8 cellular contexts compared by ENCODE assay signal in genomic region chr12:93570552-93571359, GRCh38. TPM values are rescaled to one million over a fixed set of nuclear protein-coding genes. Genes with fewer than 3 reads are reported as not detected.
A peak's percentile ranks its signal among the peaks of the same experiment; 100 is the strongest.
DNase-seq lines count a peak whose midpoint lies in the region; ATAC-seq and TF ChIP-seq lines count a peak whose summit lies in the region.

No MANE protein-coding gene starts in this region.

- H3K27me3 ChIP-seq in ACC112 (ENCODE audit: insufficient read depth, low read length) (no peaks in the 10 kb centered on the region), kidney epithelial cell (ENCODE audit: control insufficient read depth, insufficient read depth, low read length) (peaks cover 10% of the 10 kb centered on the region)

- H3K4me1 ChIP-seq in ACC112 (ENCODE audit: control insufficient read depth, insufficient read depth, low read length, unreplicated experiment) = no peaks in the 10 kb centered on the region

- H3K79me2 ChIP-seq in ACC112 (ENCODE audit: control insufficient read depth, insufficient read depth, low read length, unreplicated experiment) = no peaks in the 10 kb centered on the region

- peak overlapping the region; percentile 90 for H3K4me3 ChIP-seq in ACC112 (ENCODE audit: low read depth, low read length)
- H3K4me3 ChIP-seq in kidney epithelial cell (ENCODE audit: low read depth, low read length) = peak overlapping the region; percentile 75

- no peak for TF ChIP-seq CTCF in kidney epithelial cell (IDR thresholded peaks at IDR 0.05; ENCODE audit: insufficient read depth, low read length, poor library complexity, severe bottlenecking)

- H3K27ac ChIP-seq in ACC112 (ENCODE audit: low read depth, low read length) = peak overlapping the region; percentile 39; the same call in 1 of the 2 replicates

- H2AFZ ChIP-seq in ACC112 (ENCODE audit: low read length, unreplicated experiment) = peak overlapping the region; percentile 82

- ATAC-seq in GM18520 (IDR thresholded peaks at IDR 0.05; ENCODE audit: unreplicated experiment) (peak; percentile 43), HG03064 (IDR thresholded peaks at IDR 0.05; ENCODE audit: low read depth, unreplicated experiment) (peak; percentile 50)

- H3K36me3 ChIP-seq in ACC112 (ENCODE audit: insufficient read depth, low read length) = no peaks in the 10 kb centered on the region
- no peaks in the 10 kb centered on the region for H3K36me3 ChIP-seq in kidney epithelial cell (ENCODE audit: control insufficient read depth, insufficient read depth, low read length)

- peak; percentile 88 for DNase-seq in NCI-H2227 treated with DMSO at 0.1 percent for 48 hours (lab: John Stamatoyannopoulos, UW)
- peak; percentile 80 for DNase-seq in activated CD4-positive, alpha-beta T cell treated with anti-CD3 and anti-CD28 coated beads for 1 hour
- DNase-seq in cerebellum (ENCODE audit: low spot score) = peak; percentile 70
- DNase-seq in kidney epithelial cell (ENCODE audit: low read depth) = peak; percentile 68
- peak; percentile 91 for DNase-seq in stimulated activated CD4-positive, alpha-beta T cell treated with anti-CD3 and anti-CD28 coated beads, Interleukin-15, amount 100 ng/mL, for 24 hours

RNA-seq across cellular contexts. Expression of gene SOCS2, which starts 1.7 kb away (rescaled TPM):
- total RNA-seq in cerebellum (45.9 TPM), kidney epithelial cell (30.9 and 33.8 TPM in 2 replicates)

Comparison
In these comparisons a context has a peak if more than half of its experiments do, and no peak if none do; other contexts are left out.
1. Peak in every context shown above with its lines: DNase-seq, ATAC-seq, H3K4me3 ChIP-seq and H3K27ac ChIP-seq.